ENCODE assay signal across 8 cellular contexts in genomic region chr6:44264154-44265002, GRCh38. TPM values are rescaled to one million over a fixed set of nuclear protein-coding genes. Genes with fewer than 3 reads are reported as not detected.
DNase-seq lines count a peak whose midpoint lies in the region; ATAC-seq and TF ChIP-seq lines count a peak whose summit lies in the region.

No MANE protein-coding gene starts in this region.

- DNase-seq in GM20000 (ENCODE audit: low spot score) (peak; percentile 78), NB4 (ENCODE audit: low read depth) (peak; percentile 95), spleen (peak; percentile 95)
- DNase-seq in activated naive CD8-positive, alpha-beta T cell treated with anti-CD3 and anti-CD28 coated beads, Interleukin-2, amount 10 ng/mL, durations not matched to agents 7 days and 5 days = peak; percentile 57

- H3K4me3 Mint-ChIP-seq in activated naive CD8-positive, alpha-beta T cell treated with anti-CD3 and anti-CD28 coated beads, Interleukin-2, amount 10 ng/mL, durations not matched to agents 7 days and 5 days = peak overlapping the region; percentile 99

- TF ChIP-seq CTCF in C4-2B (conservative IDR thresholded peaks at IDR 0.05) (no peak), GM20000 (IDR thresholded peaks at IDR 0.05; ENCODE audit: extremely low read depth, missing control alignments) (no peak), NB4 (IDR thresholded peaks at IDR 0.05; ENCODE audit: low read depth, low read length) (no peak), spleen (IDR thresholded peaks at IDR 0.05 in 8 of 11, conservative IDR thresholded peaks at IDR 0.05 in 3 of 11) (peak in 3 of 11 experiments; percentile 4 to 16 (median 10))

- POLR2A ChIA-PET in activated naive CD8-positive, alpha-beta T cell treated with anti-CD3 and anti-CD28 coated beads, Interleukin-2, amount 10 ng/mL, durations not matched to agents 7 days and 5 days (lab: Charles Lee) = interaction anchor here (0.6 to 4.7 kb wide), 5 partner anchors 9 to 48 kb away, joined by 3 to 30 read pairs (median 4); partner anchors contain the start of gene HSP90AB1

- H3K4me1 Mint-ChIP-seq in activated naive CD8-positive, alpha-beta T cell treated with anti-CD3 and anti-CD28 coated beads, Interleukin-2, amount 10 ng/mL, durations not matched to agents 7 days and 5 days = peaks cover 48% of the 10 kb centered on the region

- ATAC-seq in activated naive CD8-positive, alpha-beta T cell treated with anti-CD3 and anti-CD28 coated beads, Interleukin-2, amount 10 ng/mL, durations not matched to agents 7 days and 5 days (ENCODE audit: low read depth) = peak; percentile 33
- ATAC-seq in HG03457 (IDR thresholded peaks at IDR 0.05; ENCODE audit: unreplicated experiment) (no peak), HG03378 (IDR thresholded peaks at IDR 0.05; ENCODE audit: unreplicated experiment) (no peak)

- H3K27ac Mint-ChIP-seq in activated naive CD8-positive, alpha-beta T cell treated with anti-CD3 and anti-CD28 coated beads, Interleukin-2, amount 10 ng/mL, durations not matched to agents 7 days and 5 days = peak overlapping the region; percentile 98

- no peak for TF ChIP-seq POLR2A in NB4 (IDR thresholded peaks at IDR 0.05; ENCODE audit: extremely low read depth, insufficient read length)
- TF ChIP-seq POLR2A in spleen (IDR thresholded peaks at IDR 0.05) = no peak

- intact Hi-C loops in spleen (cut with DNase I; ENCODE audit: low total_unique reads) = no loop called here

- peaks cover 27 to 89% (median 69%) of the 10 kb centered on the region in 6 donors for H3K4me1 ChIP-seq in spleen

- WGBS in spleen, 5 donors = 0 to 1% (median 1%) methylated on average over 13 of the region's 13 CpGs

- H3K9me3 Mint-ChIP-seq in activated naive CD8-positive, alpha-beta T cell treated with anti-CD3 and anti-CD28 coated beads, Interleukin-2, amount 10 ng/mL, durations not matched to agents 7 days and 5 days = no peaks in the 10 kb centered on the region

- H3K4me3 ChIP-seq in NB4 (ENCODE audit: low read depth, low read length) = peak overlapping the region; percentile 81
- peak overlapping the region; percentile 70 for H3K4me3 ChIP-seq in iPS-11a (ENCODE audit: low read depth, low read length)
- peak overlapping the region; percentile 90 to 98 (median 94) for H3K4me3 ChIP-seq in spleen

- peaks cover 14% of the 10 kb centered on the region for H3K27me3 Mint-ChIP-seq in activated naive CD8-positive, alpha-beta T cell treated with anti-CD3 and anti-CD28 coated beads, Interleukin-2, amount 10 ng/mL, durations not matched to agents 7 days and 5 days

- H3K27me3 ChIP-seq in spleen (replicated peaks in 1 of 7) = peaks cover 0 to 13% (median 0%) of the 10 kb centered on the region in 7 donors

- H3K27ac ChIP-seq in C4-2B = peak overlapping the region; percentile 76
- H3K27ac ChIP-seq in spleen = peak overlapping the region; percentile 94 to 98 (median 96)

- H3K9me3 ChIP-seq in spleen = no peaks in the 10 kb centered on the region

- H3K36me3 ChIP-seq in spleen = peaks cover 2 to 35% (median 22%) of the 10 kb centered on the region in 6 donors

- peaks cover 11% of the 10 kb centered on the region for H3K36me3 Mint-ChIP-seq in activated naive CD8-positive, alpha-beta T cell treated with anti-CD3 and anti-CD28 coated beads, Interleukin-2, amount 10 ng/mL, durations not matched to agents 7 days and 5 days

RNA-seq across cellular contexts. Expression of gene NFKBIE, which starts 1.0 kb away (rescaled TPM):
- total RNA-seq in activated naive CD8-positive, alpha-beta T cell treated with anti-CD3 and anti-CD28 coated beads, Interleukin-2, amount 10 ng/mL, durations not matched to agents 7 days and 5 days = 10 to 100 TPM; 14.0 to 14.3 TPM
- total RNA-seq in spleen = 10 to 100 TPM; 32.2 to 89.7 (median 60.7) TPM
- 10 to 100 TPM; 41.3 to 49.8 (median 42.3) TPM for polyA plus RNA-seq in spleen

RNA-seq across cellular contexts. Expression of gene TMEM151B, which starts 5.9 kb away (rescaled TPM):
- not detected for total RNA-seq in activated naive CD8-positive, alpha-beta T cell treated with anti-CD3 and anti-CD28 coated beads, Interleukin-2, amount 10 ng/mL, durations not matched to agents 7 days and 5 days
- under 1 TPM in 1 of 7 donors, not detected in 6; 0.17 TPM for total RNA-seq in spleen
- under 1 TPM in 2 of 3 donors, not detected in 1; 0.03 to 0.11 TPM for polyA plus RNA-seq in spleen

RNA-seq across cellular contexts. Expression of gene SLC35B2, which starts 7.0 kb away (rescaled TPM):
- 10 to 100 TPM; 28.4 TPM for total RNA-seq in activated naive CD8-positive, alpha-beta T cell treated with anti-CD3 and anti-CD28 coated beads, Interleukin-2, amount 10 ng/mL, durations not matched to agents 7 days and 5 days
- 10 to 100 TPM; 22.4 to 30.4 (median 27.9) TPM for total RNA-seq in spleen
- 10 to 100 TPM; 17.6 to 22.0 (median 21.7) TPM for polyA plus RNA-seq in spleen

RNA-seq across cellular contexts. Expression of gene HSP90AB1, which starts 17.5 kb away (rescaled TPM):
- 100 to 1,000 TPM; 453 to 466 TPM for total RNA-seq in activated naive CD8-positive, alpha-beta T cell treated with anti-CD3 and anti-CD28 coated beads, Interleukin-2, amount 10 ng/mL, durations not matched to agents 7 days and 5 days
- total RNA-seq in spleen = 100 to 1,000 TPM; 372 to 546 (median 415) TPM
- polyA plus RNA-seq in spleen = 100 to 1,000 TPM; 196 to 330 (median 302) TPM

RNA-seq across cellular contexts. Expression of gene SLC29A1, which starts 41.0 kb away (rescaled TPM):
- total RNA-seq in activated naive CD8-positive, alpha-beta T cell treated with anti-CD3 and anti-CD28 coated beads, Interleukin-2, amount 10 ng/mL, durations not matched to agents 7 days and 5 days = 10 to 100 TPM; 22.5 to 24.0 TPM
- total RNA-seq in spleen = 10 to 100 TPM; 28.3 to 49.4 (median 33.7) TPM
- 10 to 100 TPM in 1 of 3 donors, 1 to 10 TPM in 2; 8.5 to 18.4 (median 9.2) TPM for polyA plus RNA-seq in spleen
